ENCODE assay signal across 8 cellular contexts in the genomic region with DNA sequence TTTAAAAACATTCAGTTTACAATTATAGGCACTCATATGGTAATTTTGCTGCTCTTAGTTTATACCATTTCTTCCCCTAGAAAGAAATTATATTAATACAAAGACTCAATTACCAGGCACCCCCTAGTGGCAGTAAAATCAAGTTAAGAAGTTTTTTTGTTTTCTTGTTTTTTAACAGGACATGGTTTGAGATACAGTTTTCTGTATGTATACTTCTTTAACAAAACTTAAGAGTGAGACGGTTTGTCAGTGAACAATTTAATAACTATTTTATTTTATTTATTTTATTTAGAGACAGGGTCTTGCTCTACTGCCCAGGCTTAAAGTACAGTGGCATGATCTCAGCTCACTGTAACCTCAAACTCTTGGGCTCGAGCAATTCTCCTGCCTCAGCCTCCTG.
DNase-seq lines count a peak whose midpoint lies in the region; ATAC-seq and TF ChIP-seq lines count a peak whose summit lies in the region.

No MANE protein-coding gene starts in this region.

- no peaks in the 10 kb centered on the region for H3F3A ChIP-seq in MM.1S (ENCODE audit: insufficient read depth, low read length)
- H3F3A ChIP-seq in neural cell (ENCODE audit: insufficient read depth, low read length, poor library complexity, severe bottlenecking): no peaks in the 10 kb centered on the region

- no peak overlapping the region for H2AFZ ChIP-seq in MM.1S (ENCODE audit: low read length)
- H2AFZ ChIP-seq in neural cell (ENCODE audit: low read depth, low read length): no peak overlapping the region

- H3K9me2 ChIP-seq in MM.1S (replicated peaks; ENCODE audit: insufficient read depth, low read length) (no peaks in the 10 kb centered on the region), neural cell (ENCODE audit: insufficient read depth, low read length) (no peaks in the 10 kb centered on the region)

- peak; percentile 36 for TF ChIP-seq CTCF in MM.1S (IDR thresholded peaks at IDR 0.05; ENCODE audit: low read length)
- TF ChIP-seq CTCF in neural cell (IDR thresholded peaks at IDR 0.05; ENCODE audit: poor library complexity, severe bottlenecking): peak; percentile 53

- H3K36me3 ChIP-seq in MM.1S (replicated peaks; ENCODE audit: insufficient read depth, low read length) (no peaks in the 10 kb centered on the region), neural cell (ENCODE audit: insufficient read depth, low read length) (no peaks in the 10 kb centered on the region)

- H3K4me1 ChIP-seq in MM.1S (ENCODE audit: low read length): no peaks in the 10 kb centered on the region

- no peak overlapping the region for H3K4me3 ChIP-seq in MM.1S (ENCODE audit: low read length)
- no peak overlapping the region for H3K4me3 ChIP-seq in neural cell (ENCODE audit: low read length)

- peak; percentile 47 for TF ChIP-seq RAD21 in neural cell (conservative IDR thresholded peaks at IDR 0.05)

- H3K27me3 ChIP-seq in MM.1S (replicated peaks; ENCODE audit: insufficient read depth, low read length) (no peaks in the 10 kb centered on the region), neural cell (ENCODE audit: insufficient read depth, low read depth, low read length) (no peaks in the 10 kb centered on the region)

- no peak for TF ChIP-seq EP300 in neural cell (conservative IDR thresholded peaks at IDR 0.05; ENCODE audit: poor library complexity, severe bottlenecking)

- H3K79me2 ChIP-seq in MM.1S (ENCODE audit: low read length): no peaks in the 10 kb centered on the region
- H3K79me2 ChIP-seq in neural cell (replicated peaks; ENCODE audit: insufficient read depth, low read length): no peaks in the 10 kb centered on the region

- no peak overlapping the region for H3K27ac ChIP-seq in MM.1S (ENCODE audit: low read length)
- no peak overlapping the region for H3K27ac ChIP-seq in neural cell (ENCODE audit: low read length)

- H3K4me2 ChIP-seq in MM.1S (ENCODE audit: low read depth, low read length): no peak overlapping the region
- no peak overlapping the region for H3K4me2 ChIP-seq in neural cell (ENCODE audit: low read length)

- peak; percentile 52 for DNase-seq in ELR (ENCODE audit: low read depth)
- no peak for DNase-seq in MM.1S
- peak; percentile 25 for DNase-seq in cerebellar cortex (ENCODE audit: low spot score)
- no peak for DNase-seq in NCI-H1092 (lab: John Stamatoyannopoulos, UW)

- H3K9ac ChIP-seq in MM.1S (ENCODE audit: low read length) (no peak overlapping the region), neural cell (ENCODE audit: low read length) (no peak overlapping the region)

- H4K20me1 ChIP-seq in MM.1S (ENCODE audit: insufficient read depth, low read length) (no peaks in the 10 kb centered on the region), neural cell (ENCODE audit: insufficient read depth) (no peaks in the 10 kb centered on the region)

- ATAC-seq in GM18870 (IDR thresholded peaks at IDR 0.05; ENCODE audit: unreplicated experiment) (no peak), HG03045 (IDR thresholded peaks at IDR 0.05; ENCODE audit: unreplicated experiment) (no peak), HG03432 (IDR thresholded peaks at IDR 0.05; ENCODE audit: unreplicated experiment) (no peak)

- no peaks in the 10 kb centered on the region for H3K9me3 ChIP-seq in MM.1S (replicated peaks; ENCODE audit: insufficient read depth, low read length)
- H3K9me3 ChIP-seq in neural cell (ENCODE audit: low read length): no peaks in the 10 kb centered on the region

TF ChIP-seq in neural cell, 6 proteins besides CTCF, POLR2A, EP300 and RAD21:
- TF ChIP-seq MXI1 (conservative IDR thresholded peaks at IDR 0.05; ENCODE audit: poor library complexity, severe bottlenecking): no peak
- TF ChIP-seq POLR2AphosphoS5 (IDR thresholded peaks at IDR 0.05): no peak
- TF ChIP-seq SMC3 (conservative IDR thresholded peaks at IDR 0.05; ENCODE audit: poor library complexity): peak; percentile 57

Comparison
In these comparisons a context has a peak if more than half of its experiments do, and no peak if none do; other contexts are left out.
1. DNase-seq: peak in ELR (single experiment) and cerebellar cortex (single experiment); none in MM.1S (single experiment) and NCI-H1092 (single experiment).